ENCODE assay signal across 1 cellular context in the genomic region with DNA sequence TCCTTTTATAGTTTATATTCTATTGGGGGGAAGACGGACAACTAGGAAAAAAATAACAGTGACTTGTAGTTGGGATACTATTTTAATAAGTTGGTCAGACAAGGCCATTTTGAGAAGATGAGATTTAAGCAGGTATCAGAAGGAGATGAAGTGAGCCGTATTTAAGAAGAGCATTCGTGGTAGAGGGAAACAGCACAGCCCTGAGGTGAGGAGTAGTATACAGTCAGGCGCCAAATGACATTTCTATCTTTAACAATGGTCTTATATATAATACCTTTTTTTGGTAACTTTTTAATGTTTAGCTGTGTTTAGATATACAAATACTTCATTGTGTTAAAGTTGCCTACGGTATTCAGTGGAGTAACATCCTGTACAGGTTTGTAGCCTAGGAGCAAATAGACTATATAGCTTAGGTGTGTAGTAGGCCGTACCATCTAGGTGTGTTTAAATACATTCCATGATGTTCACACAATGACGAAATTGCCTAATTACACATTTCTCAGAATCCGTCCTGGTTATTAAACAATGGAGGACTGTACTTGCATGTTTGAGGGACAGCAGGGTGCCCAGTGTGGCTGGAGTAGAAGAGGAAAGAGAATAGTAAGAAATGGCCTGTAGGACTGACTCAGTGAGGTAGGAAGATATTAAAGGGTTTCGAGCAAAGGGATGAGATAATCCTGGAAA.
A peak's percentile ranks its signal among the peaks of the same experiment; 100 is the strongest.
TF ChIP-seq lines count a peak whose summit lies in the region.

No MANE protein-coding gene starts in this region.

TF ChIP-seq in HepG2, 621 proteins besides CTCF, POLR2A, EP300 and RAD21:
- peak; percentile 97 for TF ChIP-seq ZNF260 (CRISPR knock-in tag; IDR thresholded peaks at IDR 0.05; ENCODE audit: borderline replicate concordance, low read depth)
- TF ChIP-seq RBFOX2 (IDR thresholded peaks at IDR 0.05; ENCODE audit: low read depth, low read length): peak; percentile 13; the same call in 1 of the 2 replicates
- no peak for TF ChIP-seq HNRNPL (IDR thresholded peaks at IDR 0.05; ENCODE audit: low read depth, low read length)
- no peak for TF ChIP-seq RFX5 (IDR thresholded peaks at IDR 0.05; ENCODE audit: low read depth, low read length)
- no peak for TF ChIP-seq ZNF557 (CRISPR knock-in tag; IDR thresholded peaks at IDR 0.05)
- 0 out of 2 replicates have a peak, but pooled peaks have one; percentile 10 for TF ChIP-seq KMT2B (CRISPR knock-in tag; IDR thresholded peaks at IDR 0.05)
TF ChIP-seq in HepG2: peak in this region for 3.
